ENCODE assay signal across 11 cellular contexts in genomic region chr3:133441867-133442270, GRCh38. TPM values are rescaled to one million over a fixed set of nuclear protein-coding genes. Genes with fewer than 3 reads are reported as not detected.
DNase-seq lines count a peak whose midpoint lies in the region; ATAC-seq, FAIRE-seq and TF ChIP-seq lines count a peak whose summit lies in the region.
"Had no signal": no experiment of that assay in that cellular context is flagged by ENCODE, and none has a peak within 500 bp of the region (broad histone marks: within the 10 kb centered on the region; RNA-seq: fewer than 3 reads in every experiment).

No MANE protein-coding gene starts in this region.

- 10% methylated on average over 3 of the region's 3 CpGs for WGBS in GM12878 (ENCODE audit: insufficient coverage, insufficient replicate concordance, low lambda C conversion rate, missing lambda C conversion rate)

- no peaks in the 10 kb centered on the region for H3K27me3 ChIP-seq in DOHH2 (ENCODE audit: control insufficient read depth, low read length)
- H3K27me3 ChIP-seq in GM12878 (replicated peaks in 1 of 2; ENCODE audit: control insufficient read depth in 2 of 2, insufficient read depth in 2 of 2, low read length in 1 of 2): no peaks in the 10 kb centered on the region

- no peak for TF ChIP-seq EP300 in GM12878 (IDR thresholded peaks at IDR 0.05; ENCODE audit: borderline replicate concordance in 1 of 2, control insufficient read depth in 1 of 2, low read depth in 2 of 2, low read length in 2 of 2)

- H3K9me3 ChIP-seq in DOHH2 (ENCODE audit: control insufficient read depth, insufficient read depth, low read length) (peaks cover 9% of the 10 kb centered on the region; the same call in 1 of the 2 replicates), GM12878 (replicated peaks; ENCODE audit: control insufficient read depth, insufficient read depth, low read length) (peaks cover 4% of the 10 kb centered on the region; the same call in 2 of the 3 replicates)

- no peaks in the 10 kb centered on the region for H3K9me2 ChIP-seq in DOHH2 (replicated peaks; ENCODE audit: control insufficient read depth, low read length)

- SMC1A ChIA-PET in GM12878 (lab: Charles Lee; ENCODE audit: uncharacterized antibody, unreplicated experiment): interaction anchor here (0.7 to 20.4 kb wide), 12 partner anchors 9 to 231 kb away, joined by 3 to 380 read pairs (median 4); partner anchors contain the start of gene CDV3

- no peak for TF ChIP-seq RAD21 in GM12878 (IDR thresholded peaks at IDR 0.05; ENCODE audit: insufficient read depth, low read depth, low read length)

- peak overlapping the region; percentile 85 for H2AFZ ChIP-seq in GM12878 (ENCODE audit: control insufficient read depth, low read depth, low read length)

- POLR2A ChIA-PET in GM12878 (lab: Charles Lee): interaction anchor here (0.7 to 1.0 kb wide), 2 partner anchors 33 to 131 kb away, joined by 3 read pairs; partner anchors contain the start of gene CDV3

- RAD21 ChIA-PET in GM12878 (lab: Charles Lee; ENCODE audit: unreplicated experiment): interaction anchor here (1.0 to 3.2 kb wide), 5 partner anchors 18 to 133 kb away, joined by 3 to 22 read pairs (median 5); partner anchors contain the start of gene CDV3

- H3K4me2 ChIP-seq in DOHH2 (ENCODE audit: low read length) (peak overlapping the region; percentile 1; the same call in 1 of the 2 replicates), GM12878 (ENCODE audit: control insufficient read depth, insufficient read depth) (peak overlapping the region; percentile 90)

- DNase-seq in GM12878 (ENCODE audit: low read depth, low spot score) (no peak), NCI-H345 (lab: John Stamatoyannopoulos, UW) (no peak), NCI-H1436 (lab: John Stamatoyannopoulos, UW) (no peak), NCI-H446 (lab: John Stamatoyannopoulos, UW) (no peak), NCI-H2029 treated with DMSO at 0.1 percent for 48 hours (lab: John Stamatoyannopoulos, UW) (no peak)
- DNase-seq: Right ventricle myocardium superior; stimulated activated CD4-positive, alpha-beta T cell treated with anti-CD3 and anti-CD28 coated beads, Interleukin-12 subunit alpha, Interleukin-12 subunit beta, amount 100 ng/mL, for 4 hours had no signal

- H3K4me1 ChIP-seq in DOHH2 (ENCODE audit: control insufficient read depth, low read length) (peaks cover 48% of the 10 kb centered on the region), GM12878 (ENCODE audit: control insufficient read depth, insufficient read depth, low read length) (peaks cover 44% of the 10 kb centered on the region)

- CTCF ChIA-PET in GM12878 (lab: Yijun Ruan, JAX): interaction anchor here (0.6 to 2.5 kb wide), 5 partner anchors 18 to 376 kb away, joined by 3 to 9 read pairs (median 8); no protein-coding TSS in a partner anchor

- H3K27ac ChIP-seq in DOHH2 (ENCODE audit: low read depth, low read length): no peak overlapping the region
- peak overlapping the region; percentile 71 for H3K27ac ChIP-seq in GM12878 (ENCODE audit: control insufficient read depth, insufficient read depth)

- H3K36me3 ChIP-seq in DOHH2 (ENCODE audit: control insufficient read depth, low read length): peaks cover 10% of the 10 kb centered on the region
- no peaks in the 10 kb centered on the region for H3K36me3 ChIP-seq in GM12878 (ENCODE audit: control insufficient read depth in 2 of 2, insufficient read depth in 2 of 2, low read length in 1 of 2)

- no peak for FAIRE-seq in GM12878 (lab: Jason Lieb, UNC)
- FAIRE-seq: endometrium had no signal

- BruUV-seq in GM12878 (replicated peaks; lab: Mats Ljungman, UMichigan): no TSS peak

- H4K20me1 ChIP-seq in DOHH2 (ENCODE audit: control insufficient read depth, insufficient read depth, low read depth, low read length): no peaks in the 10 kb centered on the region
- no peaks in the 10 kb centered on the region for H4K20me1 ChIP-seq in GM12878 (ENCODE audit: control insufficient read depth, insufficient read depth)

- no peak for TF ChIP-seq POLR2A in GM12878 (IDR thresholded peaks at IDR 0.05; ENCODE audit: low read depth, low read length)

- ATAC-seq in GM19455 (IDR thresholded peaks at IDR 0.05; ENCODE audit: unreplicated experiment) (peak; percentile 72), HG03378 (IDR thresholded peaks at IDR 0.05; ENCODE audit: unreplicated experiment) (peak; percentile 67), GM12878 (peak; percentile 93)

- H3K4me3 ChIP-seq in DOHH2 (ENCODE audit: low read length) (no peak overlapping the region), GM12878 (peak overlapping the region; percentile 48)

- H3K9ac ChIP-seq in GM12878 (ENCODE audit: control insufficient read depth, insufficient read depth, low read length): peak overlapping the region; percentile 52; the same call in 1 of the 2 replicates

- in situ Hi-C loops in GM12878 (cut with MboI): no loop called here

- no peaks in the 10 kb centered on the region for H3F3A ChIP-seq in DOHH2 (ENCODE audit: control insufficient read depth, insufficient read depth)

- intact Hi-C loops in GM12878 (cut with micrococcal nuclease; ENCODE audit: unreplicated experiment): no loop called here

- TF ChIP-seq CTCF in DOHH2 (IDR thresholded peaks at IDR 0.05; ENCODE audit: low read depth, low read length, poor library complexity, severe bottlenecking): no peak
- TF ChIP-seq CTCF in GM12878 (IDR thresholded peaks at IDR 0.05 in 2 of 3, conservative IDR thresholded peaks at IDR 0.05 in 1 of 3; ENCODE audit: control insufficient read depth in 2 of 3, extremely low read depth in 1 of 3, insufficient read depth in 1 of 3, low read depth in 3 of 3, low read length in 3 of 3): no peak

- no peaks in the 10 kb centered on the region for H3K79me2 ChIP-seq in DOHH2 (ENCODE audit: control insufficient read depth, low read length)
- H3K79me2 ChIP-seq in GM12878 (ENCODE audit: control insufficient read depth, insufficient read depth, low read length): no peaks in the 10 kb centered on the region

TF ChIP-seq in GM12878, 131 proteins besides CTCF, POLR2A, EP300 and RAD21 (continues in another document):
- TF ChIP-seq SUZ12 (IDR thresholded peaks at IDR 0.05; ENCODE audit: unreplicated experiment) (no peak), MYC (IDR thresholded peaks at IDR 0.05; ENCODE audit: insufficient read depth, insufficient read length, insufficient replicate concordance, low read length, severe bottlenecking) (no peak), STAT3 (IDR thresholded peaks at IDR 0.05; ENCODE audit: low read depth, low read length) (no peak), PKNOX1 (IDR thresholded peaks at IDR 0.05) (no peak), NBN (IDR thresholded peaks at IDR 0.05) (0 out of 2 replicates have a peak, but pooled peaks have one; percentile 28), ZNF217 (IDR thresholded peaks at IDR 0.05) (no peak), ASH2L (IDR thresholded peaks at IDR 0.05; ENCODE audit: borderline replicate concordance, low read depth) (peak; percentile 62; the same call in 1 of the 2 replicates), CHD4 (IDR thresholded peaks at IDR 0.05) (no peak), IKZF2 (IDR thresholded peaks at IDR 0.05) (no peak), SMARCA5 (IDR thresholded peaks at IDR 0.05) (no peak), HDAC2 (IDR thresholded peaks at IDR 0.05) (no peak), BMI1 (IDR thresholded peaks at IDR 0.05; ENCODE audit: borderline replicate concordance) (no peak), POLR2AphosphoS5 (IDR thresholded peaks at IDR 0.05; ENCODE audit: low read length) (no peak), EZH2 (IDR thresholded peaks at IDR 0.05; ENCODE audit: borderline replicate concordance, control insufficient read depth, low read depth, low read length) (no peak), MXI1 (IDR thresholded peaks at IDR 0.05; ENCODE audit: low read depth, low read length) (0 out of 2 replicates have a peak, but pooled peaks have one; percentile 25)

RNA-seq across cellular contexts. Expression of gene BFSP2, which starts 42.0 kb away (rescaled TPM):
- 0.84 TPM in 1 of 2 replicates, not detected in the other for total RNA-seq in GM12878 (2013; cell fraction: nucleolus; rRNA removed)
- total RNA-seq in GM12878 (2014; rRNA removed): 9.3 and 11.3 TPM in 2 replicates
- 2.7 and 4.1 TPM in 2 replicates for total RNA-seq in GM12878 (2014; rRNA removed; fragmentation: Illumina TruSeq; extraction: Trizol)
- total RNA-seq in GM12878 (2021): 7.1 and 8.3 TPM in 2 replicates
- 13.9 TPM for polyA plus RNA-seq in GM12878 (2011; ENCODE audit: low read depth)
- 9.1 and 10.4 TPM in 2 replicates for polyA plus RNA-seq in GM12878 (2011; rRNA removed)
- 13.4 and 16.3 TPM in 2 replicates for polyA plus RNA-seq in GM12878 (2011; cell fraction: cytosol; rRNA removed)
- 8.1 TPM in 2 replicates for polyA plus RNA-seq in GM12878 (2011; cell fraction: nucleus; rRNA removed)
- 9.1 and 10.0 TPM in 2 replicates for polyA plus RNA-seq in GM12878 (2012)
- 2.2 TPM in 1 of 2 replicates, not detected in the other for polyA plus RNA-seq in GM12878 (2014; fragmentation: Illumina TruSeq; extraction: Trizol)
- polyA plus RNA-seq in GM12878 (2014; fragmentation: Nextera tagmentation; extraction: Ambion mirVana): 1 to 10 TPM; 1.5 to 6.1 TPM
- polyA plus RNA-seq in GM12878 (2014; rRNA removed): 7.4 and 11.5 TPM in 2 replicates
- 10 to 100 TPM; 15.9 to 20.4 TPM for polyA plus RNA-seq in GM12878 (2016; fragmentation: Nextera tagmentation; extraction: Ambion mirVana)
- 4.4 and 5.1 TPM in 2 replicates for polyA minus RNA-seq in GM12878 (2011; rRNA and poly(A)+ RNA removed)
- not detected in 2 replicates for polyA minus RNA-seq in GM12878 (2011; cell fraction: cytosol; rRNA and poly(A)+ RNA removed)
- 1.3 and 1.8 TPM in 2 replicates for polyA minus RNA-seq in GM12878 (2011; cell fraction: nucleus; rRNA and poly(A)+ RNA removed)
- total RNA-seq: Right ventricle myocardium superior had no signal
